Comparison of ENCODE assay signal across 27 cellular contexts in genomic region chr1:21885236-21886037, GRCh38.
"Had no signal": no experiment of that assay in that cellular context is flagged by ENCODE, and none has a peak within 500 bp of the region (broad histone marks: within the 10 kb centered on the region; RNA-seq: fewer than 3 reads in every experiment).

No MANE protein-coding gene starts in this region.

- H3K36me3 ChIP-seq: neural progenitor cell, WERI-Rb-1 had no signal

- H3K4me3 Mint-ChIP-seq: activated naive CD4-positive, alpha-beta T cell treated with anti-CD3 and anti-CD28 coated beads for 36 hours; dendritic cell treated with granulocyte-macrophage colony-stimulating factor and Interleukin-4, amounts not matched to agents 40 ng/mL and 50 ng/mL, for 4 days; naive thymus-derived CD8-positive, alpha-beta T cell; neural progenitor cell; T-helper 17 cell had no signal

- H3K4me1 ChIP-seq: breast epithelium, neural progenitor cell, suprapubic skin had no signal

- H3K27me3 Mint-ChIP-seq: dendritic cell treated with granulocyte-macrophage colony-stimulating factor and Interleukin-4, amounts not matched to agents 40 ng/mL and 50 ng/mL, for 4 days; naive thymus-derived CD8-positive, alpha-beta T cell; T-helper 17 cell had no signal

- H3K4me1 Mint-ChIP-seq: naive thymus-derived CD8-positive, alpha-beta T cell; neural progenitor cell had no signal

- ATAC-seq: activated CD4-positive, CD25-positive, alpha-beta regulatory T cell treated with anti-CD3 and anti-CD28 coated beads, Interleukin-2, amount 50 U/mL, for 24 hours; left ventricle myocardium superior; naive thymus-derived CD8-positive, alpha-beta T cell; sciatic nerve; T-helper 17 cell had no signal

- H3K4me3 ChIP-seq: breast epithelium, neural progenitor cell, smooth muscle cell, suprapubic skin, tibial nerve had no signal

- H3K9me3 ChIP-seq: breast epithelium, suprapubic skin, tibial nerve had no signal

- DNase-seq: activated CD4-positive, alpha-beta T cell treated with anti-CD3 and anti-CD28 coated beads for 48 hours; activated CD4-positive, alpha-beta T cell treated with anti-CD3 and anti-CD28 coated beads, Interleukin-2, amount 50 U/mL, for 48 hours; activated CD8-positive, alpha-beta memory T cell treated with anti-CD3 and anti-CD28 coated beads for 24 hours; activated effector memory CD4-positive, alpha-beta T cell treated with Interleukin-2 at 50 U/mL for 16 hours; activated naive CD4-positive, alpha-beta T cell treated with anti-CD3 and anti-CD28 coated beads for 36 hours; amygdala; central memory CD4-positive, alpha-beta T cell; effector CD4-positive, alpha-beta T cell; glutamatergic neuron; islet precursor cell; left ventricle myocardium superior; naive thymus-derived CD8-positive, alpha-beta T cell; stimulated activated CD4-positive, alpha-beta T cell treated with anti-CD3 and anti-CD28 coated beads, Interleukin-15, amount 100 ng/mL, for 24 hours; stimulated activated CD4-positive, alpha-beta T cell treated with anti-CD3 and anti-CD28 coated beads, Interleukin-2, amount 100 ng/mL, for 24 hours; stimulated activated naive CD4-positive, alpha-beta T cell; T-helper 17 cell; T1000; WERI-Rb-1 had no signal

- H3K27ac ChIP-seq: breast epithelium, epithelial cell of prostate, neural progenitor cell, suprapubic skin, WERI-Rb-1 had no signal

- H3K27me3 ChIP-seq: breast epithelium, neural progenitor cell, suprapubic skin, tibial nerve had no signal

- H3K27ac Mint-ChIP-seq: activated naive CD4-positive, alpha-beta T cell treated with anti-CD3 and anti-CD28 coated beads for 36 hours; dendritic cell treated with granulocyte-macrophage colony-stimulating factor and Interleukin-4, amounts not matched to agents 40 ng/mL and 50 ng/mL, for 4 days; T-helper 17 cell had no signal

- H3K9me3 Mint-ChIP-seq: activated naive CD4-positive, alpha-beta T cell treated with anti-CD3 and anti-CD28 coated beads for 36 hours; dendritic cell treated with granulocyte-macrophage colony-stimulating factor and Interleukin-4, amounts not matched to agents 40 ng/mL and 50 ng/mL, for 4 days; naive thymus-derived CD8-positive, alpha-beta T cell; neural progenitor cell had no signal
